11 cellular contexts compared by ENCODE assay signal in genomic region chr10:91944880-91945630, GRCh38. TPM values are rescaled to one million over a fixed set of nuclear protein-coding genes. Genes with fewer than 3 reads are reported as not detected.
DNase-seq lines count a peak whose midpoint lies in the region; ATAC-seq, FAIRE-seq and TF ChIP-seq lines count a peak whose summit lies in the region.
"Had no signal": no experiment of that assay in that cellular context is flagged by ENCODE, and none has a peak within 500 bp of the region (broad histone marks: within the 10 kb centered on the region; RNA-seq: fewer than 3 reads in every experiment).

No MANE protein-coding gene starts in this region.

- TF ChIP-seq CTCF in progenitor cell of endocrine pancreas (IDR thresholded peaks at IDR 0.05; ENCODE audit: unreplicated experiment): no peak
- TF ChIP-seq CTCF in CD14-positive monocyte (IDR thresholded peaks at IDR 0.05): no peak

- H3K4me1 Mint-ChIP-seq in T-helper 1 cell treated with Interleukin-12 subunit alpha and Interleukin-12 subunit beta and Interleukin-4 antibody, amounts not matched to agents 30 μg/mL and 1 μg/mL, for 36 hours (ENCODE audit: low read depth): peaks cover 19% of the 10 kb centered on the region
- no peaks in the 10 kb centered on the region for H3K4me1 Mint-ChIP-seq in progenitor cell of endocrine pancreas (ENCODE audit: low read depth)
- H3K4me1 Mint-ChIP-seq in CD14-positive monocyte: no peaks in the 10 kb centered on the region

- peak overlapping the region; percentile 27 for H3K4me3 Mint-ChIP-seq in T-helper 1 cell treated with Interleukin-12 subunit alpha and Interleukin-12 subunit beta and Interleukin-4 antibody, amounts not matched to agents 30 μg/mL and 1 μg/mL, for 36 hours
- H3K4me3 Mint-ChIP-seq in progenitor cell of endocrine pancreas (ENCODE audit: low read depth): no peak overlapping the region
- H3K4me3 Mint-ChIP-seq in CD14-positive monocyte: no peak overlapping the region
- H3K4me3 Mint-ChIP-seq: memory B cell had no signal

- H3K27me3 Mint-ChIP-seq in T-helper 1 cell treated with Interleukin-12 subunit alpha and Interleukin-12 subunit beta and Interleukin-4 antibody, amounts not matched to agents 30 μg/mL and 1 μg/mL, for 36 hours (ENCODE audit: low read depth): no peaks in the 10 kb centered on the region
- no peaks in the 10 kb centered on the region for H3K27me3 Mint-ChIP-seq in progenitor cell of endocrine pancreas
- no peaks in the 10 kb centered on the region for H3K27me3 Mint-ChIP-seq in CD14-positive monocyte (ENCODE audit: low read depth in 3 of 3)
- H3K27me3 Mint-ChIP-seq: memory B cell had no signal

- peaks cover 20% of the 10 kb centered on the region for H3K36me3 Mint-ChIP-seq in T-helper 1 cell treated with Interleukin-12 subunit alpha and Interleukin-12 subunit beta and Interleukin-4 antibody, amounts not matched to agents 30 μg/mL and 1 μg/mL, for 36 hours (ENCODE audit: low read depth)
- H3K36me3 Mint-ChIP-seq in progenitor cell of endocrine pancreas (ENCODE audit: insufficient read depth): peaks cover 10% of the 10 kb centered on the region
- peaks cover 45 to 72% of the 10 kb centered on the region in 2 donors for H3K36me3 Mint-ChIP-seq in CD14-positive monocyte

- no peaks in the 10 kb centered on the region for H3K9me3 Mint-ChIP-seq in T-helper 1 cell treated with Interleukin-12 subunit alpha and Interleukin-12 subunit beta and Interleukin-4 antibody, amounts not matched to agents 30 μg/mL and 1 μg/mL, for 36 hours
- no peaks in the 10 kb centered on the region for H3K9me3 Mint-ChIP-seq in progenitor cell of endocrine pancreas (ENCODE audit: low read depth)
- no peaks in the 10 kb centered on the region for H3K9me3 Mint-ChIP-seq in CD14-positive monocyte
- H3K9me3 Mint-ChIP-seq: memory B cell had no signal

- DNase-seq in GM04504 (ENCODE audit: low read depth) (peak; percentile 26), H54 (ENCODE audit: insufficient read length, low spot score) (peak; percentile 16), iris pigment epithelial cell (ENCODE audit: low read depth) (peak; percentile 63), progenitor cell of endocrine pancreas (ENCODE audit: low spot score, unreplicated experiment) (no peak), CD14-positive monocyte (ENCODE audit: low spot score) (no peak), Kasumi-1 (lab: John Stamatoyannopoulos, UW) (no peak)
- DNase-seq: MG63, upper lobe of left lung had no signal

- no peak for ATAC-seq in HG03025 (IDR thresholded peaks at IDR 0.05; ENCODE audit: low FRiP score, unreplicated experiment)

- peak overlapping the region; percentile 74 for H3K27ac Mint-ChIP-seq in T-helper 1 cell treated with Interleukin-12 subunit alpha and Interleukin-12 subunit beta and Interleukin-4 antibody, amounts not matched to agents 30 μg/mL and 1 μg/mL, for 36 hours
- H3K27ac Mint-ChIP-seq in progenitor cell of endocrine pancreas (no peak overlapping the region), CD14-positive monocyte (no peak overlapping the region)
- H3K27ac Mint-ChIP-seq: memory B cell had no signal

- intact Hi-C loops in CD14-positive monocyte (cut with micrococcal nuclease): no loop called here

- no peak for TF ChIP-seq POLR2A in H54 (IDR thresholded peaks at IDR 0.05; ENCODE audit: low read depth, low read length)

- peak; percentile 95 for FAIRE-seq in H54 (lab: Jason Lieb, UNC)

RNA-seq across cellular contexts. Expression of gene BTAF1, which starts 21.5 kb away (rescaled TPM):
- total RNA-seq in progenitor cell of endocrine pancreas: 38.0 and 40.4 TPM in 2 replicates
- 1 to 10 TPM; 3.7 to 5.1 TPM for polyA plus RNA-seq in CD14-positive monocyte

RNA-seq across cellular contexts. Expression of gene FGFBP3, which starts 35.8 kb away (rescaled TPM):
- 5.9 and 6.2 TPM in 2 replicates for total RNA-seq in progenitor cell of endocrine pancreas
- polyA plus RNA-seq in CD14-positive monocyte: under 1 TPM; 0.30 to 0.32 TPM

Comparison
In these comparisons a context has a peak if more than half of its experiments do, and no peak if none do; other contexts are left out.
1. DNase-seq: peak in GM04504 (single experiment), H54 (single experiment) and iris pigment epithelial cell (single experiment); none in progenitor cell of endocrine pancreas (single experiment), CD14-positive monocyte (single experiment) and Kasumi-1 (0 of 2).